Comparison of ENCODE assay signal across 8 cellular contexts in the genomic region with DNA sequence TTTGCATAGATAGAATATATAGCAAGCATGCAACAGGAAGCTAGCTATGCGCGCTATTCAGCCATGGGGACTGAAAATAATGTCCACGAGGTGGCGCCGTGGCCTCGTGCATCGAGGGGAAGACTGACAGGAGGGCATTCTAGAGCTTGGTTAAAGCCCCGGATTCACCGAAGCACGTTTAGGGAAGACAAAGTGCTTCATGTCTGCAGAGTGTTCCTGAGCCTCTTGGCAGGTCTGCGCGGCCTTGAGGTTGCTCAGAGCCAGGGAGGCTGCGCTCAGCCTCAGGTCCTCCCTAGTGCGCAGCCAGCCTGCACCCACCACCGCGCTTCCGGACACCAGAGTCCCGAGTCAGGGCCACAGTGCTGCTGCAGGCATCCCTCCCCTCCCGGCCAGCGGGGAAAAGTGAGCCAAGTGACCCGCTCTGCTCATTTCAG. TPM values are rescaled to one million over a fixed set of nuclear protein-coding genes. Genes with fewer than 3 reads are reported as not detected.
A peak's percentile ranks its signal among the peaks of the same experiment; 100 is the strongest.
DNase-seq lines count a peak whose midpoint lies in the region; ATAC-seq and TF ChIP-seq lines count a peak whose summit lies in the region.

No MANE protein-coding gene starts in this region.

- no peak overlapping the region for H2AK5ac ChIP-seq in IMR-90 (ENCODE audit: low read depth, low read length)

- POLR2A ChIA-PET in GM10248 (lab: Yijun Ruan, JAX) (no interaction called here), IMR-90 (lab: Charles Lee; ENCODE audit: unreplicated experiment) (no interaction called here)

- peak overlapping the region; percentile 85 for H2AFZ ChIP-seq in IMR-90 (replicated peaks; ENCODE audit: low read length, poor library complexity)
- H2AFZ ChIP-seq in OCI-LY1 (ENCODE audit: low read length), result no peak overlapping the region

- H3K4ac ChIP-seq in IMR-90 (ENCODE audit: low read depth, low read length), result no peak overlapping the region

- DNase-seq in GM10248 (ENCODE audit: extremely low spot score) (peak; percentile 42), IMR-90 (peak; percentile 38), breast epithelium (ENCODE audit: low spot score in 2 of 2) (peak; percentile 35 to 75), inferior parietal cortex (ENCODE audit: extremely low spot score) (peak; percentile 94)
- DNase-seq in stimulated activated CD4-positive, alpha-beta T cell treated with anti-CD3 and anti-CD28 coated beads, Interleukin-1b, Interleukin-23, amount 100 ng/mL, for 48 hours, result peak; percentile 56

- no peak overlapping the region for H4K8ac ChIP-seq in IMR-90 (ENCODE audit: low read depth in 2 of 2, low read length in 2 of 2)

- no peak overlapping the region for H4K5ac ChIP-seq in IMR-90 (ENCODE audit: low read depth, low read length)

- no peak overlapping the region for H2BK15ac ChIP-seq in IMR-90 (ENCODE audit: low read depth, low read length)

- H3F3A ChIP-seq in OCI-LY1 (ENCODE audit: insufficient read depth, low read length), result no peaks in the 10 kb centered on the region

- dilution Hi-C loops in IMR-90 (cut with HindIII; ENCODE audit: low sequenced_read_pairs, unreplicated experiment), result no loop called here

- H2BK120ac ChIP-seq in IMR-90 (ENCODE audit: low read depth, low read length), result no peak overlapping the region

- CTCF ChIA-PET in GM10248 (lab: Yijun Ruan, JAX) (interaction anchor here (0.8 to 1.4 kb wide), 7 partner anchors 10 to 1232 kb away, joined by 3 to 7 read pairs (median 4); no protein-coding TSS in a partner anchor), IMR-90 (lab: Yijun Ruan, JAX) (interaction anchor here (0.6 to 1.3 kb wide), 5 partner anchors 11 to 1130 kb away, joined by 3 to 5 read pairs (median 3); no protein-coding TSS in a partner anchor)

- TF ChIP-seq CTCF in GM10248 (IDR thresholded peaks at IDR 0.05; ENCODE audit: control extremely low read depth, extremely low read depth, low read depth, missing control alignments), result peak; percentile 55
- peak; percentile 61 for TF ChIP-seq CTCF in IMR-90 (conservative IDR thresholded peaks at IDR 0.05; ENCODE audit: low read depth, low read length)
- peak; percentile 81 for TF ChIP-seq CTCF in OCI-LY1 (IDR thresholded peaks at IDR 0.05; ENCODE audit: low read length)
- peak in 2 of 3 donors; percentile 42 to 49 for TF ChIP-seq CTCF in breast epithelium (IDR thresholded peaks at IDR 0.05)

- H3K27ac ChIP-seq in IMR-90 (ENCODE audit: insufficient read depth, low read length) (no peak overlapping the region), OCI-LY1 (ENCODE audit: low read depth, low read length, poor library complexity, severe bottlenecking) (no peak overlapping the region), breast epithelium (no peak overlapping the region)

- no peak overlapping the region for H3K14ac ChIP-seq in IMR-90 (replicated peaks; ENCODE audit: low read depth, low read length)

- TF ChIP-seq POLR2A in IMR-90 (IDR thresholded peaks at IDR 0.05; ENCODE audit: low read depth, low read length) (no peak), breast epithelium (IDR thresholded peaks at IDR 0.05) (no peak)

- H4K91ac ChIP-seq in IMR-90 (ENCODE audit: insufficient read depth, low read depth, low read length), result no peak overlapping the region

- intact Hi-C loops in IMR-90 (cut with micrococcal nuclease), result no loop called here
- intact Hi-C loops in breast epithelium (cut with DNase I; ENCODE audit: low total_unique reads), result no loop called here

- no peak overlapping the region for H3K23ac ChIP-seq in IMR-90 (ENCODE audit: low read depth, low read length)

- BruUV-seq in IMR-90 (replicated peaks; lab: Mats Ljungman, UMichigan), result no TSS peak

- WGBS in IMR-90 (ENCODE audit: extremely low coverage in 2 of 2, insufficient read length in 1 of 2), 2 experiments, result 1% methylated on average over 19 of the region's 21 CpGs; no CpG with 5 or more reads in 1 of the 2 experiments

- H2AK9ac ChIP-seq in IMR-90 (replicated peaks; ENCODE audit: low read depth, low read length, poor library complexity), result no peak overlapping the region

- TF ChIP-seq RAD21 in IMR-90 (IDR thresholded peaks at IDR 0.05; ENCODE audit: low read length), result peak; percentile 60

- H3K9me1 ChIP-seq in IMR-90 (ENCODE audit: insufficient read depth, low read length), result no peaks in the 10 kb centered on the region

- H3K27me3 ChIP-seq in IMR-90 (ENCODE audit: control insufficient read depth, insufficient read depth, low read length) (no peaks in the 10 kb centered on the region), OCI-LY1 (ENCODE audit: insufficient read depth, low read length) (no peaks in the 10 kb centered on the region), breast epithelium (no peaks in the 10 kb centered on the region)

- no peaks in the 10 kb centered on the region for H3K79me2 ChIP-seq in OCI-LY1 (ENCODE audit: insufficient read depth, low read length)

- H3K4me3 ChIP-seq in IMR-90 (ENCODE audit: insufficient read depth, low read depth, low read length), result 0 out of 2 replicates have a peak overlapping the region, but pooled peaks have one; percentile 15
- no peak overlapping the region for H3K4me3 ChIP-seq in OCI-LY1 (ENCODE audit: low read depth, low read length, poor library complexity, severe bottlenecking)
- peak overlapping the region in 2 of 3 donors; percentile 41 to 52 for H3K4me3 ChIP-seq in breast epithelium

- H3K9me2 ChIP-seq in OCI-LY1 (ENCODE audit: low read depth, low read length), result no peaks in the 10 kb centered on the region

- H3K56ac ChIP-seq in IMR-90 (ENCODE audit: extremely low read depth, insufficient read depth, low read length), result no peak overlapping the region

- H3K36me3 ChIP-seq in IMR-90 (ENCODE audit: control insufficient read depth, insufficient read depth, low read length), result no peaks in the 10 kb centered on the region
- H3K36me3 ChIP-seq in OCI-LY1 (ENCODE audit: insufficient read depth, low read length), result no peaks in the 10 kb centered on the region
- H3K36me3 ChIP-seq in breast epithelium, result no peaks in the 10 kb centered on the region

- no peaks in the 10 kb centered on the region for H4K20me1 ChIP-seq in IMR-90 (ENCODE audit: insufficient read depth, low read length)
- H4K20me1 ChIP-seq in OCI-LY1 (ENCODE audit: insufficient read depth, low read length), result no peaks in the 10 kb centered on the region

- peak; percentile 84 for ATAC-seq in IMR-90 (ENCODE audit: low read depth)
- ATAC-seq in GM21447 (IDR thresholded peaks at IDR 0.05; ENCODE audit: unreplicated experiment), result no peak
- ATAC-seq in HG03342 (IDR thresholded peaks at IDR 0.05; ENCODE audit: unreplicated experiment), result no peak

- in situ Hi-C loops in IMR-90 (cut with MboI; ENCODE audit: low sequenced_read_pairs), result loop anchor here (25.0 kb wide), 1 partner anchor 1221 kb away; no protein-coding TSS in a partner anchor

- H3K9me3 ChIP-seq in IMR-90 (ENCODE audit: control insufficient read depth, insufficient read depth, low read length) (0 out of 2 replicates have a peak, but pooled peaks cover 3% of the 10 kb centered on the region), OCI-LY1 (ENCODE audit: low read length) (no peaks in the 10 kb centered on the region), breast epithelium (no peaks in the 10 kb centered on the region)

- H2BK20ac ChIP-seq in IMR-90 (ENCODE audit: low read depth, low read length), result no peak overlapping the region

- H3K9ac ChIP-seq in IMR-90 (ENCODE audit: low read depth, low read length) (no peak overlapping the region), OCI-LY1 (ENCODE audit: low read length) (no peak overlapping the region)

- H3K4me2 ChIP-seq in IMR-90 (ENCODE audit: low read depth, low read length) (peak overlapping the region; percentile 77), OCI-LY1 (ENCODE audit: low read length) (no peak overlapping the region)

- no peaks in the 10 kb centered on the region for H3K79me1 ChIP-seq in IMR-90 (ENCODE audit: low read depth in 1 of 2, low read length in 2 of 2)

- no peak overlapping the region for H3K18ac ChIP-seq in IMR-90 (ENCODE audit: low read depth, low read length)

- no peak overlapping the region for H2BK5ac ChIP-seq in IMR-90 (ENCODE audit: low read depth, low read length, poor library complexity, severe bottlenecking)

- H3K4me1 ChIP-seq in IMR-90 (ENCODE audit: control insufficient read depth, insufficient read depth, low read length) (no peaks in the 10 kb centered on the region), OCI-LY1 (ENCODE audit: insufficient read depth, low read length, severe bottlenecking) (no peaks in the 10 kb centered on the region), breast epithelium (no peaks in the 10 kb centered on the region)

TF ChIP-seq in IMR-90, 13 proteins besides CTCF, POLR2A, EP300 and RAD21:
- TF ChIP-seq FOS (IDR thresholded peaks at IDR 0.05; ENCODE audit: low read depth, low read length), result no peak
- peak; percentile 36 for TF ChIP-seq SMC3 (IDR thresholded peaks at IDR 0.05; ENCODE audit: low read depth, low read length)

RNA-seq across cellular contexts. Expression of a gene that starts 24.6 kb away (rescaled TPM):
- 7.3 and 8.3 TPM in 2 replicates for total RNA-seq in IMR-90 (2012; rRNA removed)
- 4.0 and 4.3 TPM in 2 replicates for polyA plus RNA-seq in IMR-90 (2012; rRNA removed)
- 1.0 and 2.8 TPM in 2 replicates for polyA plus RNA-seq in IMR-90 (2012; cell fraction: cytosol; rRNA removed)
- 1.9 and 3.6 TPM in 2 replicates for polyA plus RNA-seq in IMR-90 (2012; cell fraction: nucleus; rRNA removed; ENCODE audit: low replicate concordance)
- total RNA-seq in breast epithelium, result not detected

Comparison
In these comparisons a context has a peak if more than half of its experiments do, and no peak if none do; other contexts are left out.
1. DNase-seq: peak in every context shown above with its lines; median percentile 94 in inferior parietal cortex; 56 in stimulated activated CD4-positive, alpha-beta T cell treated with anti-CD3 and anti-CD28 coated beads, Interleukin-1b, Interleukin-23, amount 100 ng/mL, for 48 hours; 55 in breast epithelium; 42 in GM10248; 38 in IMR-90.